10 cellular contexts compared by ENCODE assay signal in genomic region chr4:137532869-137533236, GRCh38. TPM values are rescaled to one million over a fixed set of nuclear protein-coding genes. Genes with fewer than 3 reads are reported as not detected.
DNase-seq lines count a peak whose midpoint lies in the region; ATAC-seq and TF ChIP-seq lines count a peak whose summit lies in the region.
"Had no signal": no experiment of that assay in that cellular context is flagged by ENCODE, and none has a peak within 500 bp of the region (broad histone marks: within the 10 kb centered on the region; RNA-seq: fewer than 3 reads in every experiment).

No MANE protein-coding gene starts in this region.

- no peaks in the 10 kb centered on the region for H3K27me3 ChIP-seq in stomach
- H3K27me3 ChIP-seq in Caco-2 (replicated peaks; ENCODE audit: control insufficient read depth, insufficient read depth, low read length) = no peaks in the 10 kb centered on the region

- TF ChIP-seq CTCF in fibroblast of villous mesenchyme (IDR thresholded peaks at IDR 0.05; ENCODE audit: insufficient read depth, low read depth, low read length) = no peak
- TF ChIP-seq CTCF in stomach (IDR thresholded peaks at IDR 0.05) = no peak
- no peak for TF ChIP-seq CTCF in Caco-2 (IDR thresholded peaks at IDR 0.05; ENCODE audit: insufficient read depth in 1 of 2, low read depth in 1 of 2, low read length in 1 of 2, severe bottlenecking in 1 of 2, unreplicated experiment in 1 of 2)

- H3K27me3 Mint-ChIP-seq in activated T-helper 17 cell treated with anti-CD3 and anti-CD28 coated beads, Interleukin-2, amount 50 U/mL, for 72 hours = no peaks in the 10 kb centered on the region
- peaks cover 5% of the 10 kb centered on the region for H3K27me3 Mint-ChIP-seq in Caco-2 (ENCODE audit: insufficient read depth, unreplicated experiment)
- H3K27me3 Mint-ChIP-seq: activated CD8-positive, alpha-beta memory T cell treated with anti-CD3 and anti-CD28 coated beads, Interleukin-2, amount 10 ng/mL, durations not matched to agents 7 days and 5 days had no signal

- H3K27ac ChIP-seq in KOPT-K1 (ENCODE audit: low read depth, low read length, poor library complexity, severe bottlenecking) (peak overlapping the region; percentile 46), stomach (peak overlapping the region in 4 of 5 donors; percentile 75 to 88 (median 81))

- no peaks in the 10 kb centered on the region for H3K36me3 ChIP-seq in KOPT-K1 (ENCODE audit: insufficient read depth, low read length)
- no peaks in the 10 kb centered on the region for H3K36me3 ChIP-seq in stomach
- H3K36me3 ChIP-seq in Caco-2 (ENCODE audit: control insufficient read depth, insufficient read depth, low read length) = no peaks in the 10 kb centered on the region

- H3K36me3 Mint-ChIP-seq in activated T-helper 17 cell treated with anti-CD3 and anti-CD28 coated beads, Interleukin-2, amount 50 U/mL, for 72 hours (ENCODE audit: low read depth) = no peaks in the 10 kb centered on the region
- H3K36me3 Mint-ChIP-seq in Caco-2 (ENCODE audit: insufficient read depth, unreplicated experiment) = no peaks in the 10 kb centered on the region
- H3K36me3 Mint-ChIP-seq: activated CD8-positive, alpha-beta memory T cell treated with anti-CD3 and anti-CD28 coated beads, Interleukin-2, amount 10 ng/mL, durations not matched to agents 7 days and 5 days had no signal

- no peak overlapping the region for H3K27ac Mint-ChIP-seq in activated T-helper 17 cell treated with anti-CD3 and anti-CD28 coated beads, Interleukin-2, amount 50 U/mL, for 72 hours
- no peak overlapping the region for H3K27ac Mint-ChIP-seq in Caco-2 (ENCODE audit: unreplicated experiment)
- H3K27ac Mint-ChIP-seq: activated CD8-positive, alpha-beta memory T cell treated with anti-CD3 and anti-CD28 coated beads, Interleukin-2, amount 10 ng/mL, durations not matched to agents 7 days and 5 days had no signal

- H3K4me3 ChIP-seq in fibroblast of villous mesenchyme (ENCODE audit: low read depth, low read length) (peak overlapping the region; percentile 76), stomach (peak overlapping the region; percentile 47 to 54 (median 52)), Caco-2 (ENCODE audit: low read depth, low read length) (no peak overlapping the region)

- H3K4me1 ChIP-seq in stomach = peaks cover 0 to 11% (median 0%) of the 10 kb centered on the region in 4 donors
- 0 out of 2 replicates have a peak, but pooled peaks cover 3% of the 10 kb centered on the region for H3K4me1 ChIP-seq in Caco-2

- ATAC-seq in GM19395 (IDR thresholded peaks at IDR 0.05; ENCODE audit: unreplicated experiment) = peak; percentile 34
- ATAC-seq in activated T-helper 17 cell treated with anti-CD3 and anti-CD28 coated beads, Interleukin-2, amount 50 U/mL, for 72 hours (replicated peaks) = no peak

- intact Hi-C loops in stomach (cut with DNase I; ENCODE audit: low total_unique reads) = no loop called here
- intact Hi-C loops in Caco-2 (cut with micrococcal nuclease; ENCODE audit: unreplicated experiment) = no loop called here

- TF ChIP-seq EP300 in stomach (IDR thresholded peaks at IDR 0.05) = no peak

- H3K9me3 ChIP-seq in KOPT-K1 (ENCODE audit: insufficient read depth, low read length, poor library complexity, severe bottlenecking) (no peaks in the 10 kb centered on the region), stomach (no peaks in the 10 kb centered on the region), Caco-2 (no peaks in the 10 kb centered on the region)

- no peaks in the 10 kb centered on the region for H3K4me1 Mint-ChIP-seq in activated T-helper 17 cell treated with anti-CD3 and anti-CD28 coated beads, Interleukin-2, amount 50 U/mL, for 72 hours
- no peaks in the 10 kb centered on the region for H3K4me1 Mint-ChIP-seq in Caco-2 (ENCODE audit: low read depth, unreplicated experiment)
- H3K4me1 Mint-ChIP-seq: activated CD8-positive, alpha-beta memory T cell treated with anti-CD3 and anti-CD28 coated beads, Interleukin-2, amount 10 ng/mL, durations not matched to agents 7 days and 5 days had no signal

- no peak for TF ChIP-seq POLR2A in stomach (IDR thresholded peaks at IDR 0.05)

- no peaks in the 10 kb centered on the region for H3K9me3 Mint-ChIP-seq in activated T-helper 17 cell treated with anti-CD3 and anti-CD28 coated beads, Interleukin-2, amount 50 U/mL, for 72 hours
- no peaks in the 10 kb centered on the region for H3K9me3 Mint-ChIP-seq in Caco-2 (ENCODE audit: unreplicated experiment)

- CTCF ChIA-PET in Caco-2 (lab: Charles Lee) = no interaction called here

- no peak overlapping the region for H3K4me3 Mint-ChIP-seq in activated T-helper 17 cell treated with anti-CD3 and anti-CD28 coated beads, Interleukin-2, amount 50 U/mL, for 72 hours
- H3K4me3 Mint-ChIP-seq in Caco-2 (ENCODE audit: unreplicated experiment) = no peak overlapping the region
- H3K4me3 Mint-ChIP-seq: activated CD8-positive, alpha-beta memory T cell treated with anti-CD3 and anti-CD28 coated beads, Interleukin-2, amount 10 ng/mL, durations not matched to agents 7 days and 5 days had no signal

- POLR2A ChIA-PET in Caco-2 (lab: Charles Lee) = no interaction called here

- peak; percentile 66 for DNase-seq in fibroblast of villous mesenchyme (ENCODE audit: low read depth)
- no peak for DNase-seq in stomach
- no peak for DNase-seq in KG1 (lab: John Stamatoyannopoulos, UW)
- DNase-seq in DMS79 (lab: John Stamatoyannopoulos, UW) = no peak
- no peak for DNase-seq in Caco-2
- DNase-seq: activated CD8-positive, alpha-beta memory T cell treated with anti-CD3 and anti-CD28 coated beads, Interleukin-2, amount 10 ng/mL, durations not matched to agents 7 days and 5 days; NCI-H510A had no signal

- BruUV-seq in Caco-2 (replicated peaks; lab: Mats Ljungman, UMichigan) = no TSS peak

- WGBS in stomach, 5 donors = 4 to 10% (median 6%) methylated on average over 3 of the region's 3 CpGs

RNA-seq across cellular contexts. Expression of gene PCDH18, which starts 0.6 kb away (rescaled TPM):
- 181 and 278 TPM in 2 replicates for total RNA-seq in fibroblast of villous mesenchyme
- 10 to 100 TPM in 3 of 5 donors, 1 to 10 TPM in 1, under 1 TPM in 1; 0.58 to 99.1 (median 11.7) TPM for total RNA-seq in stomach
- polyA plus RNA-seq in stomach = 1 to 10 TPM; 1.3 to 8.4 (median 3.8) TPM
- total RNA-seq in activated T-helper 17 cell treated with anti-CD3 and anti-CD28 coated beads, Interleukin-2, amount 50 U/mL, for 72 hours = not detected
- 0.29 and 0.49 TPM in 2 replicates for total RNA-seq in Caco-2 (2022)
- total RNA-seq: activated CD8-positive, alpha-beta memory T cell treated with anti-CD3 and anti-CD28 coated beads, Interleukin-2, amount 10 ng/mL, durations not matched to agents 7 days and 5 days had no signal
